14 cellular contexts compared by ENCODE assay signal in the genomic region with DNA sequence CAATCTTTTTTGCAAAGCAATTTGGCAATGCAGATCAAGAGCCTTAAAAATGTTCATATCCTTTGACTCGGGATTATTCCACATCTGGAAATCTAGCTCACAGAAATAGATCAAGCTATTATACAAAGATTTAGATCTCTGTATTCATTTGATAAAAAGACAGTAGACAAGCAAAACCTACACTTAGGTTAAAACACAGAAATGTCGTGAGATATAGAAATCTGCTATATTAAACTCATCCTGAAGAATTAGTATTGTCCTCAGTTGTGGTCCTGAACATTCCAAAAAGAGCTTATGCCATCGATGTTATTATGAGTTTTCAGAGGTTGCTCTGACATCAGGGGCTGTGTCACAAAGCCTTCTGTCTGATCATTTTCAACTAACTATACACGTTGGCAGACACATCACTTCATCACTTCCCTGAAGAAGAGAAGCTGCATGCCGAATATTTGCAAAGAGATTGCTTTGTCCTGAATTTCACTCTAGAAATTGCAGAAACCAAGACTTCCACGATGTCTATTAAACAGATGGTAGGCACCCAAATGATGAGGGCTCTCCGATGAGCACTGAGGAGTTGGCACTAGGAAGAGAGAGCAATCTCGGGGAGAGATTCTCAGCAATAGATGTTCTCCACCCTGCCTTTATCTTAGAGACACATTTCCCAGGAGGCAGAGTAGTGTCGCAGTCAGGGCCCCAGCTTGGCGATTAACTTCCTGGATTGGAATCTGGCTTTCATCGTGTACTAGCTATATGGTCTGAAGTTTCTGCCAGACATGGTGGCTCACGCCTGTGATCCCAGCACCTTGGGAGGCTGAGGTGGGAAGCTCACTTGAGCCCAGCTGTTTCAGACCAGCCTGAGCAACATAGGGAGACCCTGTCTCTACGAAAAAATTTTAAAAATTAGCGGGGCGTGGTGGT. TPM values are rescaled to one million over a fixed set of nuclear protein-coding genes. Genes with fewer than 3 reads are reported as not detected.
A peak's percentile ranks its signal among the peaks of the same experiment; 100 is the strongest.
DNase-seq lines count a peak whose midpoint lies in the region; ATAC-seq, FAIRE-seq and TF ChIP-seq lines count a peak whose summit lies in the region.
"Had no signal": no experiment of that assay in that cellular context is flagged by ENCODE, and none has a peak within 500 bp of the region (broad histone marks: within the 10 kb centered on the region; RNA-seq: fewer than 3 reads in every experiment).

No MANE protein-coding gene starts in this region.

- H2BK120ac ChIP-seq in H9 (ENCODE audit: low read depth, low read length, poor library complexity, severe bottlenecking): no peak overlapping the region

- DNase-seq in BE2C: no peak
- DNase-seq in H9: no peak
- DNase-seq in activated naive CD8-positive, alpha-beta T cell treated with anti-CD3 and anti-CD28 coated beads, Interleukin-2, amount 10 ng/mL, durations not matched to agents 7 days and 5 days: no peak
- no peak for DNase-seq in natural killer cell
- no peak for DNase-seq in D721Med (ENCODE audit: insufficient read length, low spot score)
- no peak for DNase-seq in sigmoid colon
- DNase-seq in heart right ventricle: no peak
- DNase-seq: aorta; DMS79; GOT3; kidney glomerular epithelial cell; stimulated activated CD8-positive, alpha-beta memory T cell treated with anti-CD3 and anti-CD28 coated beads, Interleukin-4, amount 100 ng/mL, for 48 hours; WERI-Rb-1 had no signal

- H2BK20ac ChIP-seq in H9 (ENCODE audit: low read depth, low read length, poor library complexity, severe bottlenecking): no peak overlapping the region

- POLR2A ChIA-PET in activated naive CD8-positive, alpha-beta T cell treated with anti-CD3 and anti-CD28 coated beads, Interleukin-2, amount 10 ng/mL, durations not matched to agents 7 days and 5 days (lab: Charles Lee): interaction anchor here (0.6 to 1.1 kb wide), 2 partner anchors 88 to 110 kb away, joined by 5 to 6 read pairs; no protein-coding TSS in a partner anchor

- H3K36me3 Mint-ChIP-seq in H9 (ENCODE audit: insufficient read depth in 1 of 3, low read depth in 3 of 3): peaks cover 0 to 5% (median 0%) of the 10 kb centered on the region in 3 experiments; a peak in 1 of 7 replicates
- peaks cover 3% of the 10 kb centered on the region for H3K36me3 Mint-ChIP-seq in activated naive CD8-positive, alpha-beta T cell treated with anti-CD3 and anti-CD28 coated beads, Interleukin-2, amount 10 ng/mL, durations not matched to agents 7 days and 5 days
- no peaks in the 10 kb centered on the region for H3K36me3 Mint-ChIP-seq in natural killer cell

- intact Hi-C loops in natural killer cell (cut with micrococcal nuclease): loop anchor here (10.0 kb wide), 1 partner anchor 101 kb away; the partner anchor contains the start of gene STK10
- intact Hi-C loops in sigmoid colon (cut with DNase I): loop anchor here (2.0 to 10.0 kb wide), 3 partner anchors 179 to 901 kb away; partner anchors contain the start of gene NPM1
- intact Hi-C loops in heart right ventricle (cut with DNase I): loop anchor here in 4 of 10 donors (5.0 to 10.0 kb wide), 5 partner anchors 71 to 178 kb away; partner anchors contain the start of genes EFCAB9 (in 1 of the 4), SH3PXD2B (in 1 of the 4) and STK10 (in 1 of the 4)

- H4K20me1 ChIP-seq in H9 (ENCODE audit: control insufficient read depth, insufficient read depth, insufficient read length): no peaks in the 10 kb centered on the region

- no peak overlapping the region for H4K8ac ChIP-seq in H9 (replicated peaks; ENCODE audit: insufficient read length, low read depth, low read length)

- H3K79me2 ChIP-seq in H9 (ENCODE audit: insufficient read depth, low read length): peaks cover 19% of the 10 kb centered on the region; the same call in 1 of the 2 replicates

- TF ChIP-seq CTCF in BE2C (IDR thresholded peaks at IDR 0.05; ENCODE audit: low read depth, low read length) (no peak), H9 (conservative IDR thresholded peaks at IDR 0.05) (no peak), natural killer cell (IDR thresholded peaks at IDR 0.05) (no peak), D721Med (IDR thresholded peaks at IDR 0.05; ENCODE audit: insufficient read depth, missing control alignments) (no peak), sigmoid colon (IDR thresholded peaks at IDR 0.05) (no peak), heart right ventricle (IDR thresholded peaks at IDR 0.05) (no peak)

- TF ChIP-seq EP300 in sigmoid colon (IDR thresholded peaks at IDR 0.05): no peak

- H2AK5ac ChIP-seq in H9 (ENCODE audit: insufficient read length, low read length): no peak overlapping the region

- H3K4me3 Mint-ChIP-seq in H9 (peak overlapping the region; percentile 95 to 96), natural killer cell (peak overlapping the region; percentile 93)
- H3K4me3 Mint-ChIP-seq in activated naive CD8-positive, alpha-beta T cell treated with anti-CD3 and anti-CD28 coated beads, Interleukin-2, amount 10 ng/mL, durations not matched to agents 7 days and 5 days: peak overlapping the region; percentile 82

- ATAC-seq in activated naive CD8-positive, alpha-beta T cell treated with anti-CD3 and anti-CD28 coated beads, Interleukin-2, amount 10 ng/mL, durations not matched to agents 7 days and 5 days (ENCODE audit: low read depth): no peak
- ATAC-seq in natural killer cell (no peak), HG03378 (IDR thresholded peaks at IDR 0.05; ENCODE audit: unreplicated experiment) (no peak), heart right ventricle (no peak)

- H3K9me3 ChIP-seq in BE2C (no peaks in the 10 kb centered on the region), H9 (ENCODE audit: control insufficient read depth, low read depth, low read length) (no peaks in the 10 kb centered on the region), sigmoid colon (no peaks in the 10 kb centered on the region), heart right ventricle (no peaks in the 10 kb centered on the region)

- H3K56ac ChIP-seq in H9 (ENCODE audit: insufficient read length, low read depth, low read length): no peak overlapping the region

- H3K9me3 Mint-ChIP-seq in H9 (no peaks in the 10 kb centered on the region; a peak in 1 of 5 replicates), natural killer cell (no peaks in the 10 kb centered on the region)
- H3K9me3 Mint-ChIP-seq in activated naive CD8-positive, alpha-beta T cell treated with anti-CD3 and anti-CD28 coated beads, Interleukin-2, amount 10 ng/mL, durations not matched to agents 7 days and 5 days: no peaks in the 10 kb centered on the region

- peaks cover 5% of the 10 kb centered on the region for H3K4me1 ChIP-seq in BE2C
- H3K4me1 ChIP-seq in H9 (ENCODE audit: insufficient read depth, low read length): peaks cover 4% of the 10 kb centered on the region; the same call in 1 of the 2 replicates
- peaks cover 0 to 30% (median 21%) of the 10 kb centered on the region in 4 donors for H3K4me1 ChIP-seq in sigmoid colon
- H3K4me1 ChIP-seq in heart right ventricle: peaks cover 0 to 37% (median 24%) of the 10 kb centered on the region in 9 donors

- H2BK12ac ChIP-seq in H9 (ENCODE audit: insufficient read length, low read depth, low read length): no peak overlapping the region

- no peak overlapping the region for H3T11ph ChIP-seq in H9 (ENCODE audit: low read length)

- H3K36me3 ChIP-seq in BE2C (no peaks in the 10 kb centered on the region), sigmoid colon (no peaks in the 10 kb centered on the region), heart right ventricle (no peaks in the 10 kb centered on the region)

- H3K23me2 ChIP-seq in H9 (ENCODE audit: insufficient read length, low read depth, low read length, poor library complexity, severe bottlenecking): peaks cover 6% of the 10 kb centered on the region

- H3K9ac ChIP-seq in H9 (ENCODE audit: extremely low read depth, insufficient read length, low read length): no peak overlapping the region

- H3K27ac ChIP-seq in H9 (ENCODE audit: insufficient read length, low read depth, low read length): no peak overlapping the region
- H3K27ac ChIP-seq in sigmoid colon: peak overlapping the region in 2 of 4 donors; percentile 93
- peak overlapping the region in 4 of 10 donors; percentile 14 to 94 (median 22) for H3K27ac ChIP-seq in heart right ventricle

- no peak for TF ChIP-seq POLR2A in sigmoid colon (IDR thresholded peaks at IDR 0.05)

- H3K27me3 ChIP-seq in BE2C (no peaks in the 10 kb centered on the region), H9 (ENCODE audit: insufficient read depth, low read length) (no peaks in the 10 kb centered on the region), sigmoid colon (no peaks in the 10 kb centered on the region), heart right ventricle (no peaks in the 10 kb centered on the region)

- H3K4me1 Mint-ChIP-seq in H9 (peaks cover 30 to 34% of the 10 kb centered on the region in 2 experiments), natural killer cell (peaks cover 17 to 18% of the 10 kb centered on the region in 2 donors)
- H3K4me1 Mint-ChIP-seq in activated naive CD8-positive, alpha-beta T cell treated with anti-CD3 and anti-CD28 coated beads, Interleukin-2, amount 10 ng/mL, durations not matched to agents 7 days and 5 days: peaks cover 16% of the 10 kb centered on the region

- no peak overlapping the region for H2BK15ac ChIP-seq in H9 (ENCODE audit: low read depth, low read length)

- no peak overlapping the region for H3K4ac ChIP-seq in H9 (ENCODE audit: low read depth, low read length)

- H2BK5ac ChIP-seq in H9 (ENCODE audit: insufficient read length, low read length): no peak overlapping the region

- no peak overlapping the region for H2AFZ ChIP-seq in H9 (ENCODE audit: low read length)

- no peak overlapping the region for H3K18ac ChIP-seq in H9 (ENCODE audit: insufficient read length, low read depth, low read length)

- H4K5ac ChIP-seq in H9 (ENCODE audit: insufficient read length, low read depth, low read length): no peak overlapping the region

- H3K27me3 Mint-ChIP-seq in H9 (ENCODE audit: low read depth) (no peaks in the 10 kb centered on the region), natural killer cell (ENCODE audit: low read depth in 2 of 2) (no peaks in the 10 kb centered on the region)
- peaks cover 17% of the 10 kb centered on the region for H3K27me3 Mint-ChIP-seq in activated naive CD8-positive, alpha-beta T cell treated with anti-CD3 and anti-CD28 coated beads, Interleukin-2, amount 10 ng/mL, durations not matched to agents 7 days and 5 days

- no peak overlapping the region for H3K27ac Mint-ChIP-seq in H9
- no peak overlapping the region for H3K27ac Mint-ChIP-seq in activated naive CD8-positive, alpha-beta T cell treated with anti-CD3 and anti-CD28 coated beads, Interleukin-2, amount 10 ng/mL, durations not matched to agents 7 days and 5 days
- H3K27ac Mint-ChIP-seq in natural killer cell: peak overlapping the region; percentile 64 to 76

- no CpG with 5 or more reads among the region's 15 CpGs for WGBS in H9 (ENCODE audit: extremely low coverage, insufficient read length, low lambda C conversion rate)
- WGBS in sigmoid colon, 2 donors: 76 to 79% methylated on average over 15 of the region's 15 CpGs
- 59 to 61% methylated on average over 15 of the region's 15 CpGs for WGBS in heart right ventricle, 2 donors

- no peak overlapping the region for H3K4me2 ChIP-seq in H9 (ENCODE audit: insufficient read depth, insufficient read length, low read length)

- 0 out of 2 replicates have a peak overlapping the region, but pooled peaks have one; percentile 2 for H3K4me3 ChIP-seq in BE2C (ENCODE audit: low read depth, low read length)
- no peak overlapping the region for H3K4me3 ChIP-seq in sigmoid colon
- H3K4me3 ChIP-seq in heart right ventricle: peak overlapping the region in 4 of 10 donors; percentile 84 to 96 (median 94)

- no peak for FAIRE-seq in D721Med (lab: Jason Lieb, UNC)

- H4K91ac ChIP-seq in H9 (ENCODE audit: insufficient read length, low read depth, low read length): no peak overlapping the region

- H3K79me1 ChIP-seq in H9 (ENCODE audit: insufficient read depth, low read depth, low read length, poor library complexity, severe bottlenecking): no peaks in the 10 kb centered on the region

- H3K23ac ChIP-seq in H9 (ENCODE audit: insufficient read length, low read depth, low read length): no peak overlapping the region

- H3K14ac ChIP-seq in H9 (ENCODE audit: insufficient read depth, low read length): no peak overlapping the region

RNA-seq across cellular contexts. Expression of gene UBTD2, which starts 1.9 kb away (rescaled TPM):
- 22.3 TPM for polyA plus RNA-seq in BE2C (2012; ENCODE audit: insufficient read depth, insufficient read length, low read depth)
- total RNA-seq in H9 (2021) (39.9 and 42.6 TPM in 2 replicates), natural killer cell (1 to 10 TPM; 1.7 to 3.3 (median 2.6) TPM), sigmoid colon (10 to 100 TPM; 16.3 to 22.1 (median 19.5) TPM), heart right ventricle (10 to 100 TPM in 2 of 10 donors, 1 to 10 TPM in 8; 7.5 to 11.3 (median 9.1) TPM)
- total RNA-seq in activated naive CD8-positive, alpha-beta T cell treated with anti-CD3 and anti-CD28 coated beads, Interleukin-2, amount 10 ng/mL, durations not matched to agents 7 days and 5 days: 1 to 10 TPM; 7.2 to 7.6 TPM
- polyA plus RNA-seq in sigmoid colon (10 to 100 TPM; 12.1 to 21.0 (median 21.0) TPM), heart right ventricle (1 to 10 TPM; 7.7 to 7.8 TPM)

Comparison
In these comparisons a context has a peak if more than half of its experiments do, and no peak if none do; other contexts are left out.
1. H3K27ac Mint-ChIP-seq: peak in natural killer cell (2 of 2); none in H9 (0 of 3) and activated naive CD8-positive, alpha-beta T cell treated with anti-CD3 and anti-CD28 coated beads, Interleukin-2, amount 10 ng/mL, durations not matched to agents 7 days and 5 days (single experiment).
2. Peak in every context shown above with its lines, with median percentiles within 50 percentile points of each other: H3K4me3 Mint-ChIP-seq.